8 cellular contexts compared by ENCODE assay signal in genomic region chr22:36352775-36353507, GRCh38. TPM values are rescaled to one million over a fixed set of nuclear protein-coding genes. Genes with fewer than 3 reads are reported as not detected.
A peak's percentile ranks its signal among the peaks of the same experiment; 100 is the strongest.
DNase-seq lines count a peak whose midpoint lies in the region; ATAC-seq and TF ChIP-seq lines count a peak whose summit lies in the region.

No MANE protein-coding gene starts in this region.

- no peaks in the 10 kb centered on the region for H3K36me3 ChIP-seq in CD8-positive, alpha-beta T cell (ENCODE audit: insufficient read depth, low read length)
- H3K36me3 ChIP-seq in esophagus (ENCODE audit: control insufficient read depth in 2 of 2, insufficient read depth in 2 of 2, low read length in 1 of 2) (peaks cover 0 to 6% of the 10 kb centered on the region in 2 donors), ovary (no peaks in the 10 kb centered on the region)

- peaks cover 95% of the 10 kb centered on the region for H3K4me1 ChIP-seq in CD8-positive, alpha-beta T cell (ENCODE audit: insufficient read depth, low read length)
- H3K4me1 ChIP-seq in esophagus (ENCODE audit: control insufficient read depth in 2 of 2, insufficient read depth in 2 of 2, low read length in 1 of 2), result peaks cover 18 to 33% of the 10 kb centered on the region in 2 donors
- H3K4me1 ChIP-seq in ovary (ENCODE audit: insufficient read depth), result peaks cover 44% of the 10 kb centered on the region

- peak overlapping the region; percentile 36 for H3K4me3 ChIP-seq in CD8-positive, alpha-beta T cell (ENCODE audit: low read depth, low read length)
- H3K4me3 ChIP-seq in esophagus (ENCODE audit: low read depth in 1 of 2, low read length in 2 of 2) (no peak overlapping the region), ovary (no peak overlapping the region)

- peaks cover 95% of the 10 kb centered on the region for H3K4me1 Mint-ChIP-seq in CD8-positive, alpha-beta T cell (ENCODE audit: low read depth)

- POLR2A ChIA-PET in CD8-positive, alpha-beta T cell (lab: Charles Lee), result interaction anchor here (0.6 to 4.1 kb wide), 10 partner anchors 9 to 31 kb away, joined by 3 to 32 read pairs (median 6); no protein-coding TSS in a partner anchor

- DNase-seq in CD8-positive, alpha-beta T cell, result peak in 4 of 7 experiments; percentile 51 to 81 (median 65)
- peak; percentile 73 for DNase-seq in SK-MEL-5 (ENCODE audit: low read depth, low spot score)
- DNase-seq in ovary, result peak; percentile 65 to 87 (median 83)
- no peak for DNase-seq in pons (ENCODE audit: low spot score)
- no peak for DNase-seq in OCI-M1 (lab: John Stamatoyannopoulos, UW)

- peak overlapping the region; percentile 69 for H3K4me3 Mint-ChIP-seq in CD8-positive, alpha-beta T cell

- TF ChIP-seq POLR2A in ovary (IDR thresholded peaks at IDR 0.05), result no peak

- no peaks in the 10 kb centered on the region for H3K9me3 Mint-ChIP-seq in CD8-positive, alpha-beta T cell

- in situ Hi-C loops in SK-MEL-5 (cut with HindIII; ENCODE audit: low pct_unique_long_range_greater_than_20kb, low sequenced_read_pairs), result no loop called here

- CTCF ChIA-PET in CD8-positive, alpha-beta T cell (lab: Charles Lee), result interaction anchor here (0.8 to 2.7 kb wide), 12 partner anchors 12 to 125 kb away, joined by 3 to 10 read pairs (median 3); no protein-coding TSS in a partner anchor

- peak overlapping the region; percentile 95 for H3K27ac Mint-ChIP-seq in CD8-positive, alpha-beta T cell

- TF ChIP-seq EP300 in ovary (IDR thresholded peaks at IDR 0.05), result no peak

- WGBS in esophagus, 2 donors, result 28 to 31% methylated on average over 16 of the region's 16 CpGs
- WGBS in ovary, 3 donors, result 17 to 42% (median 24%) methylated on average over 16 of the region's 16 CpGs

- H3K27me3 ChIP-seq in CD8-positive, alpha-beta T cell (ENCODE audit: insufficient read depth, low read length), result no peaks in the 10 kb centered on the region
- no peaks in the 10 kb centered on the region for H3K27me3 ChIP-seq in esophagus (ENCODE audit: control insufficient read depth in 1 of 2, insufficient read depth in 2 of 2, low read length in 2 of 2)
- no peaks in the 10 kb centered on the region for H3K27me3 ChIP-seq in ovary

- no peaks in the 10 kb centered on the region for H3K9me3 ChIP-seq in CD8-positive, alpha-beta T cell (ENCODE audit: low read length)
- H3K9me3 ChIP-seq in esophagus (ENCODE audit: control insufficient read depth in 2 of 2, insufficient read depth in 1 of 2, low read depth in 1 of 2, low read length in 1 of 2), result no peaks in the 10 kb centered on the region
- no peaks in the 10 kb centered on the region for H3K9me3 ChIP-seq in ovary

- intact Hi-C loops in CD8-positive, alpha-beta T cell (cut with DNase I, micrococcal nuclease), result no loop called here
- intact Hi-C loops in ovary (cut with DNase I), result loop anchor here in 2 of 4 donors (2.0 to 10.0 kb wide), 3 partner anchors 20 to 112 kb away; no protein-coding TSS in a partner anchor

- peak overlapping the region; percentile 38 for H3K27ac ChIP-seq in CD8-positive, alpha-beta T cell (ENCODE audit: low read depth, low read length)
- H3K27ac ChIP-seq in esophagus (ENCODE audit: low read depth in 2 of 2, low read length in 1 of 2) (peak overlapping the region; percentile 86 to 90), ovary (peak overlapping the region; percentile 43 to 76)

- TF ChIP-seq CTCF in CD8-positive, alpha-beta T cell (IDR thresholded peaks at IDR 0.05), result no peak
- no peak for TF ChIP-seq CTCF in ovary (IDR thresholded peaks at IDR 0.05)

- H3K36me3 Mint-ChIP-seq in CD8-positive, alpha-beta T cell, result peaks cover 53% of the 10 kb centered on the region

- no peaks in the 10 kb centered on the region for H3K27me3 Mint-ChIP-seq in CD8-positive, alpha-beta T cell (ENCODE audit: low read depth)

- ATAC-seq in CD8-positive, alpha-beta T cell, result peak; percentile 32
- ATAC-seq in GM21723 (IDR thresholded peaks at IDR 0.05; ENCODE audit: unreplicated experiment) (no peak), GM18498 (IDR thresholded peaks at IDR 0.05; ENCODE audit: unreplicated experiment) (no peak)

RNA-seq across cellular contexts. Expression of gene MYH9, which starts 34.8 kb away (rescaled TPM):
- 100 to 1,000 TPM; 703 to 757 TPM for total RNA-seq in CD8-positive, alpha-beta T cell
- total RNA-seq in SK-MEL-5 (2014; rRNA removed; shearing (Covaris generic)), result 69.7 and 99.6 TPM in 2 replicates
- polyA plus RNA-seq in SK-MEL-5 (2015; cell fraction: cytosol; rRNA removed), result 124 and 171 TPM in 2 replicates
- polyA plus RNA-seq in SK-MEL-5 (2015; cell fraction: nucleus; rRNA removed), result 34.3 and 43.3 TPM in 2 replicates
- polyA plus RNA-seq in esophagus (100 to 1,000 TPM; 107 to 114 TPM), ovary (100 to 1,000 TPM; 196 to 530 TPM)
- 100 to 1,000 TPM; 128 to 452 (median 348) TPM for total RNA-seq in ovary

Comparison
In these comparisons a context has a peak if more than half of its experiments do, and no peak if none do; other contexts are left out.
1. DNase-seq: peak in CD8-positive, alpha-beta T cell (4 of 7), SK-MEL-5 (single experiment) and ovary (5 of 5); none in pons (single experiment) and OCI-M1 (single experiment).
2. H3K27ac ChIP-seq: peak in every context shown above with its lines; median percentile 88 in esophagus; 60 in ovary; 38 in CD8-positive, alpha-beta T cell.